ENCODE assay signal across 10 cellular contexts in genomic region chr3:53174346-53175250, GRCh38.
DNase-seq lines count a peak whose midpoint lies in the region; ATAC-seq lines count a peak whose summit lies in the region.
"Had no signal": no experiment of that assay in that cellular context is flagged by ENCODE, and none has a peak within 500 bp of the region (broad histone marks: within the 10 kb centered on the region; RNA-seq: fewer than 3 reads in every experiment).

No MANE protein-coding gene starts in this region.

- H3K4me1 ChIP-seq in BLaER1 treated with 17β-estradiol and CSF1 and Interleukin-3, amounts not matched to agents 10 nM and 100 nM = peaks cover 58 to 100% (median 100%) of the 10 kb centered on the region in 10 experiments

- H3K9me3 ChIP-seq in BLaER1 treated with 17β-estradiol and CSF1 and Interleukin-3, amounts not matched to agents 10 nM and 100 nM (replicated peaks in 1 of 11) = no peaks in the 10 kb centered on the region
- no peaks in the 10 kb centered on the region for H3K9me3 ChIP-seq in KOPT-K1 (ENCODE audit: insufficient read depth, low read length, poor library complexity, severe bottlenecking)

- peaks cover 35 to 99% (median 79%) of the 10 kb centered on the region in 11 experiments for H4K20me1 ChIP-seq in BLaER1 treated with 17β-estradiol and CSF1 and Interleukin-3, amounts not matched to agents 10 nM and 100 nM

- H3K27ac ChIP-seq in BLaER1 treated with 17β-estradiol and CSF1 and Interleukin-3, amounts not matched to agents 10 nM and 100 nM = peak overlapping the region; percentile 10 to 100 (median 98); a peak in 20 of 22 replicates
- peak overlapping the region; percentile 24 for H3K27ac ChIP-seq in KOPT-K1 (ENCODE audit: low read depth, low read length, poor library complexity, severe bottlenecking)

- ATAC-seq in GM18909 (IDR thresholded peaks at IDR 0.05; ENCODE audit: poor library complexity, unreplicated experiment) = peak; percentile 59
- ATAC-seq in HG02610 (IDR thresholded peaks at IDR 0.05; ENCODE audit: unreplicated experiment) = peak; percentile 36

- peak overlapping the region; percentile 18 to 99 (median 57); a peak in 19 of 22 replicates for H3K9ac ChIP-seq in BLaER1 treated with 17β-estradiol and CSF1 and Interleukin-3, amounts not matched to agents 10 nM and 100 nM

- no peaks in the 10 kb centered on the region for H3K27me3 ChIP-seq in BLaER1 treated with 17β-estradiol and CSF1 and Interleukin-3, amounts not matched to agents 10 nM and 100 nM

- peaks cover 54 to 95% (median 86%) of the 10 kb centered on the region in 11 experiments for H3K36me3 ChIP-seq in BLaER1 treated with 17β-estradiol and CSF1 and Interleukin-3, amounts not matched to agents 10 nM and 100 nM
- 0 out of 2 replicates have a peak, but pooled peaks cover 6% of the 10 kb centered on the region for H3K36me3 ChIP-seq in KOPT-K1 (ENCODE audit: insufficient read depth, low read length)

- DNase-seq in activated gamma-delta T cell (lab: John Stamatoyannopoulos, UW) (no peak), NCI-H1092 (lab: John Stamatoyannopoulos, UW) (no peak), T-helper 1 cell (no peak), NAMALWA (ENCODE audit: low spot score) (no peak)
- DNase-seq: NCI-H69, SW 1271 had no signal

- peak overlapping the region; percentile 32 to 100 (median 98); a peak in 21 of 22 replicates for H3K4me2 ChIP-seq in BLaER1 treated with 17β-estradiol and CSF1 and Interleukin-3, amounts not matched to agents 10 nM and 100 nM

- peak overlapping the region in 1 of 10 experiments; percentile 22; a peak in 1 of 20 replicates for H3K4me3 ChIP-seq in BLaER1 treated with 17β-estradiol and CSF1 and Interleukin-3, amounts not matched to agents 10 nM and 100 nM
